In the genomic region with DNA sequence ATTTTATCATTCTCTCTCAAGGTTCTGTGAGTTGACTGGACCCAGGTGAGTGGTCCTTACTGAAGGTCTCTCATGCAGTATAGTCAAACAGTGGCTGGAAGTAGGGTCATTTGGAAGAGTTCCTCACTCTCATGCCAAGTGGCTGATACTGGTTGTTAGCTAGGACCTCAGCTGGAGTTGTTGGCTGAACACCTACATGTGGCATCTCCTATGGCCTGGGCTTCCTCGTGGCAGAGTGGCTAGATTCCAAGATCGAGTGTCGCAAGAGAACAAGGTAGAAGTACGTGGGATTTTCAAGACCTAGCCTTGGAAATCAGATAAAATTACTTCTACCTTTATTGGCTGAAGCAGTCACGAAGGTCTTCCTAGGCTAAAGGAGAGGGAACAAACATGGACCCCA, we compare ENCODE assay signal across 22 cellular contexts. TPM values are rescaled to one million over a fixed set of nuclear protein-coding genes. Genes with fewer than 3 reads are reported as not detected.
A peak's percentile ranks its signal among the peaks of the same experiment; 100 is the strongest.
DNase-seq lines count a peak whose midpoint lies in the region; ATAC-seq, FAIRE-seq and TF ChIP-seq lines count a peak whose summit lies in the region.
"Had no signal": no experiment of that assay in that cellular context is flagged by ENCODE, and none has a peak within 500 bp of the region (broad histone marks: within the 10 kb centered on the region; RNA-seq: fewer than 3 reads in every experiment).

No MANE protein-coding gene starts in this region.

- no peak overlapping the region for H2AFZ ChIP-seq in H1 (ENCODE audit: low read length)
- H2AFZ ChIP-seq: GM23338 had no signal

- no peaks in the 10 kb centered on the region for H4K20me1 ChIP-seq in H1 (replicated peaks in 1 of 2; ENCODE audit: control insufficient read depth in 1 of 2, insufficient read depth in 2 of 2, low read length in 2 of 2)

- CTCF ChIA-PET in H1 (lab: Charles Lee; ENCODE audit: partially characterized antibody), result no interaction called here

- H3K23ac ChIP-seq in H1 (ENCODE audit: insufficient read length), result no peak overlapping the region

- H3K27me3 ChIP-seq in H1 (replicated peaks in 1 of 4; ENCODE audit: control insufficient read depth in 3 of 4, extremely low read depth in 1 of 4, insufficient read depth in 3 of 4, low read length in 3 of 4) (no peaks in the 10 kb centered on the region), right cardiac atrium (ENCODE audit: control insufficient read depth, insufficient read depth) (no peaks in the 10 kb centered on the region)

- no peak for TF ChIP-seq POLR2A in H1 (IDR thresholded peaks at IDR 0.05; ENCODE audit: control extremely low read depth in 1 of 2, low read depth in 2 of 2, low read length in 2 of 2)

- H3K23me2 ChIP-seq in H1 (ENCODE audit: low read depth, low read length), result no peaks in the 10 kb centered on the region

- no peaks in the 10 kb centered on the region for H3K36me3 ChIP-seq in H1 (ENCODE audit: control insufficient read depth in 2 of 4, insufficient read depth in 4 of 4, low read length in 3 of 4)

- H3K27ac Mint-ChIP-seq in activated T-cell treated with anti-CD3 and anti-CD28 coated beads, Interleukin-2, amount 50 U/mL, for 24 hours, result peak overlapping the region; percentile 3
- peak overlapping the region; percentile 73 for H3K27ac Mint-ChIP-seq in activated T-helper 17 cell treated with anti-CD3 and anti-CD28 coated beads, Interleukin-2, amount 50 U/mL, for 72 hours
- peak overlapping the region; percentile 37 for H3K27ac Mint-ChIP-seq in neural crest cell (ENCODE audit: unreplicated experiment)
- H3K27ac Mint-ChIP-seq: GM23338 had no signal

- no peaks in the 10 kb centered on the region for H3K9me3 ChIP-seq in H1 (ENCODE audit: insufficient read depth in 2 of 2, low read depth in 1 of 2, low read length in 1 of 2)
- no peaks in the 10 kb centered on the region for H3K9me3 ChIP-seq in right cardiac atrium (ENCODE audit: control insufficient read depth, low read length)

- no peaks in the 10 kb centered on the region for H3K79me2 ChIP-seq in H1 (ENCODE audit: control insufficient read depth in 1 of 2, insufficient read depth in 2 of 2, low read length in 2 of 2)

- no peak overlapping the region for H3K9ac ChIP-seq in H1 (replicated peaks in 1 of 4; ENCODE audit: extremely low read depth in 1 of 4, low read depth in 3 of 4, low read length in 3 of 4)

- H4K8ac ChIP-seq in H1 (ENCODE audit: extremely low read depth, insufficient read depth, low read length), result no peak overlapping the region

- H3K56ac ChIP-seq in H1 (replicated peaks; ENCODE audit: insufficient read length, low read depth, low read length), result no peak overlapping the region

- no peaks in the 10 kb centered on the region for H3K79me1 ChIP-seq in H1 (ENCODE audit: low read depth, low read length)

- H3K27ac ChIP-seq in H1 (ENCODE audit: low read depth, low read length) (no peak overlapping the region), right cardiac atrium (ENCODE audit: low read length) (no peak overlapping the region)
- H3K27ac ChIP-seq: C4-2B had no signal

- H4K91ac ChIP-seq in H1 (replicated peaks; ENCODE audit: insufficient read length, low read length), result no peak overlapping the region

- H3K27me3 Mint-ChIP-seq in activated T-cell treated with anti-CD3 and anti-CD28 coated beads, Interleukin-2, amount 50 U/mL, for 24 hours, result no peaks in the 10 kb centered on the region
- H3K27me3 Mint-ChIP-seq in activated T-helper 17 cell treated with anti-CD3 and anti-CD28 coated beads, Interleukin-2, amount 50 U/mL, for 72 hours, result no peaks in the 10 kb centered on the region
- no peaks in the 10 kb centered on the region for H3K27me3 Mint-ChIP-seq in neural crest cell (ENCODE audit: low read depth)

- no peak for TF ChIP-seq RAD21 in H1 (IDR thresholded peaks at IDR 0.05 in 1 of 2, conservative IDR thresholded peaks at IDR 0.05 in 1 of 2; ENCODE audit: low read depth in 2 of 2, low read length in 2 of 2)

- no peak for ATAC-seq in activated T-helper 17 cell treated with anti-CD3 and anti-CD28 coated beads, Interleukin-2, amount 50 U/mL, for 72 hours (replicated peaks)
- no peak for ATAC-seq in right cardiac atrium
- ATAC-seq: GM23338 had no signal

- H4K5ac ChIP-seq in H1 (ENCODE audit: insufficient read length, low read depth, low read length), result no peak overlapping the region

- no peak overlapping the region for H3K18ac ChIP-seq in H1 (ENCODE audit: extremely low read depth, low read length)

- no peaks in the 10 kb centered on the region for H3K9me3 Mint-ChIP-seq in activated T-cell treated with anti-CD3 and anti-CD28 coated beads, Interleukin-2, amount 50 U/mL, for 24 hours
- no peaks in the 10 kb centered on the region for H3K9me3 Mint-ChIP-seq in activated T-helper 17 cell treated with anti-CD3 and anti-CD28 coated beads, Interleukin-2, amount 50 U/mL, for 72 hours
- H3K9me3 Mint-ChIP-seq in neural crest cell, result no peaks in the 10 kb centered on the region
- H3K9me3 Mint-ChIP-seq: GM23338 had no signal

- no peak overlapping the region for H2BK12ac ChIP-seq in H1 (ENCODE audit: low read depth, low read length)

- no peak overlapping the region for H2AK5ac ChIP-seq in H1 (ENCODE audit: low read depth, low read length)

- H3K4me3 Mint-ChIP-seq in activated T-cell treated with anti-CD3 and anti-CD28 coated beads, Interleukin-2, amount 50 U/mL, for 24 hours, result no peak overlapping the region
- H3K4me3 Mint-ChIP-seq in activated T-helper 17 cell treated with anti-CD3 and anti-CD28 coated beads, Interleukin-2, amount 50 U/mL, for 72 hours, result no peak overlapping the region
- H3K4me3 Mint-ChIP-seq in neural crest cell, result no peak overlapping the region
- H3K4me3 Mint-ChIP-seq: GM23338 had no signal

- H3K4me3 ChIP-seq in H1 (ENCODE audit: extremely low read depth in 1 of 4, insufficient read depth in 2 of 4, low read depth in 3 of 4, low read length in 4 of 4) (no peak overlapping the region), right cardiac atrium (ENCODE audit: low read length) (no peak overlapping the region)
- H3K4me3 ChIP-seq: GM23338 had no signal

- TF ChIP-seq EP300 in H1 (IDR thresholded peaks at IDR 0.05; ENCODE audit: borderline replicate concordance in 1 of 2, low read depth in 2 of 2, low read length in 2 of 2), result no peak

- WGBS in H1 (ENCODE audit: extremely low coverage in 1 of 2, insufficient coverage in 1 of 2, insufficient read length in 1 of 2, insufficient replicate concordance in 2 of 2, low coverage in 1 of 2, low lambda C conversion rate in 2 of 2, missing lambda C conversion rate in 1 of 2), 2 experiments, result 87% methylated on average over 5 of the region's 5 CpGs; no CpG with 5 or more reads in 1 of the 2 experiments
- 78% methylated on average over 5 of the region's 5 CpGs for WGBS in right cardiac atrium

- no peak overlapping the region for H2BK5ac ChIP-seq in H1 (ENCODE audit: low read depth, low read length)

- H2BK15ac ChIP-seq in H1 (ENCODE audit: low read length), result 0 out of 2 replicates have a peak overlapping the region, but pooled peaks have one; percentile 26

- no peak overlapping the region for H2BK20ac ChIP-seq in H1 (ENCODE audit: low read length)

- no peak overlapping the region for H2BK120ac ChIP-seq in H1 (replicated peaks; ENCODE audit: low read depth, low read length)

- intact Hi-C loops in right cardiac atrium (cut with DNase I), result no loop called here

- H3K36me3 Mint-ChIP-seq in activated T-cell treated with anti-CD3 and anti-CD28 coated beads, Interleukin-2, amount 50 U/mL, for 24 hours (ENCODE audit: low read depth), result peaks cover 50% of the 10 kb centered on the region
- peaks cover 46% of the 10 kb centered on the region for H3K36me3 Mint-ChIP-seq in activated T-helper 17 cell treated with anti-CD3 and anti-CD28 coated beads, Interleukin-2, amount 50 U/mL, for 72 hours (ENCODE audit: low read depth)
- peaks cover 5% of the 10 kb centered on the region for H3K36me3 Mint-ChIP-seq in neural crest cell (ENCODE audit: low read depth)

- H3K4me2 ChIP-seq in H1 (ENCODE audit: insufficient read depth in 1 of 2, low read depth in 2 of 2, low read length in 2 of 2), result no peak overlapping the region
- H3K4me2 ChIP-seq: GM23338 had no signal

- H3K4me1 Mint-ChIP-seq in activated T-cell treated with anti-CD3 and anti-CD28 coated beads, Interleukin-2, amount 50 U/mL, for 24 hours (ENCODE audit: low read depth), result peaks cover 19% of the 10 kb centered on the region
- H3K4me1 Mint-ChIP-seq in activated T-helper 17 cell treated with anti-CD3 and anti-CD28 coated beads, Interleukin-2, amount 50 U/mL, for 72 hours, result peaks cover 24% of the 10 kb centered on the region
- peaks cover 14% of the 10 kb centered on the region for H3K4me1 Mint-ChIP-seq in neural crest cell

- no peak overlapping the region for H3K4ac ChIP-seq in H1 (replicated peaks; ENCODE audit: insufficient read length, low read depth, low read length)

- DNase-seq in activated T-cell treated with anti-CD3 and anti-CD28 coated beads, Interleukin-2, amount 50 U/mL, for 24 hours, result no peak
- no peak for DNase-seq in activated T-cell treated with anti-CD3 and anti-CD28 coated beads, Interleukin-2, amount 50 U/mL, for 1 hour
- DNase-seq in H1 (ENCODE audit: low read depth in 1 of 2, low spot score in 2 of 2) (no peak), neural crest cell (ENCODE audit: low read depth, low spot score) (no peak), NCI-H2081 treated with DMSO at 0.1 percent for 48 hours (lab: John Stamatoyannopoulos, UW) (no peak), HT-29 (ENCODE audit: low spot score) (no peak), right cardiac atrium (no peak)
- DNase-seq: GDM1, HCEC 1CT, IMR-90, MV-4-11, NCI-H1694 treated with DMSO at 0.1 percent for 48 hours, NCI-H446, NCI-H526 had no signal

- peak; percentile 24 for FAIRE-seq in H1 (lab: Jason Lieb, UNC)
- FAIRE-seq: A204.1, D721Med, GM18507, HTR-8/SVneo, RCC 7860 had no signal

- H3K4me1 ChIP-seq in H1 (replicated peaks in 1 of 4; ENCODE audit: control insufficient read depth in 3 of 4, insufficient read depth in 4 of 4, low read length in 3 of 4) (peaks cover 0 to 11% (median 7%) of the 10 kb centered on the region in 4 experiments; a peak in 5 of 7 replicates), right cardiac atrium (ENCODE audit: control insufficient read depth, insufficient read depth, low read length) (no peaks in the 10 kb centered on the region)

- H3K14ac ChIP-seq in H1 (ENCODE audit: insufficient read length), result no peak overlapping the region

- TF ChIP-seq CTCF in H1 (IDR thresholded peaks at IDR 0.05; ENCODE audit: control extremely low read depth in 1 of 3, insufficient read depth in 1 of 3, low read depth in 1 of 3, low read length in 3 of 3), result no peak
- TF ChIP-seq CTCF in neural crest cell (conservative IDR thresholded peaks at IDR 0.05), result no peak

- POLR2A ChIA-PET in H1 (lab: Charles Lee; ENCODE audit: partially characterized antibody), result interaction anchor here (0.7 kb wide), 1 partner anchor 1951 kb away, joined by 3 read pairs; no protein-coding TSS in a partner anchor

RNA-seq across cellular contexts. Expression of a gene that starts 7.6 kb away (rescaled TPM):
- 10 to 100 TPM in 1 of 2 donors, 1 to 10 TPM in 1; 4.7 to 10.9 TPM for total RNA-seq in activated T-helper 17 cell treated with anti-CD3 and anti-CD28 coated beads, Interleukin-2, amount 50 U/mL, for 72 hours
- total RNA-seq in H1 (2021; fragmentation: NEBNext Ultra II Directional; extraction: Animal tissue kit (Norgen Biotek cat#: 25700)), result 1.5 and 2.0 TPM in 2 replicates
- 2.3 and 2.9 TPM in 2 replicates for polyA plus RNA-seq in H1 (2011; rRNA removed)
- polyA plus RNA-seq in H1 (2011; cell fraction: cytosol; rRNA removed), result 1.7 TPM
- polyA plus RNA-seq in H1 (2011; cell fraction: nucleus; rRNA removed), result 1.3 TPM
- polyA plus RNA-seq in H1 (2012, experiment 1 of 2), result 0.76 to 1.3 TPM (median 1.1 TPM) in 4 replicates
- 1.3 TPM for polyA plus RNA-seq in H1 (2012, experiment 2 of 2)
- 1.6 TPM for polyA plus RNA-seq in H1 (2013, experiment 1 of 2)
- polyA plus RNA-seq in H1 (2013, experiment 2 of 2), result 2.1 TPM
- polyA minus RNA-seq in H1 (2011; rRNA and poly(A)+ RNA removed), result 3.2 and 3.9 TPM in 2 replicates
- polyA minus RNA-seq in H1 (2011; cell fraction: cytosol; rRNA and poly(A)+ RNA removed), result 1.0 TPM
- 1.7 TPM for polyA minus RNA-seq in H1 (2011; cell fraction: nucleus; rRNA and poly(A)+ RNA removed)
- 3.0 and 3.6 TPM in 2 replicates for total RNA-seq in neural crest cell
- total RNA-seq in HT-29 (2014; rRNA removed; shearing (Covaris generic)), result 1.8 and 3.4 TPM in 2 replicates
- 10 to 100 TPM in 3 of 4 donors, 1 to 10 TPM in 1; 8.8 to 10.9 (median 10.1) TPM for total RNA-seq in right cardiac atrium
- polyA plus RNA-seq in right cardiac atrium, result 11.4 TPM

Comparison
In these comparisons a context has a peak if more than half of its experiments do, and no peak if none do; other contexts are left out.
1. H3K27ac Mint-ChIP-seq: peak in every context shown above with its lines; median percentile 73 in activated T-helper 17 cell treated with anti-CD3 and anti-CD28 coated beads, Interleukin-2, amount 50 U/mL, for 72 hours; 37 in neural crest cell; 3 in activated T-cell treated with anti-CD3 and anti-CD28 coated beads, Interleukin-2, amount 50 U/mL, for 24 hours.